Comparison of ENCODE assay signal across 9 cellular contexts in genomic region chr19:18637644-18638630, GRCh38. TPM values are rescaled to one million over a fixed set of nuclear protein-coding genes. Genes with fewer than 3 reads are reported as not detected.
A peak's percentile ranks its signal among the peaks of the same experiment; 100 is the strongest.
DNase-seq lines count a peak whose midpoint lies in the region; ATAC-seq and TF ChIP-seq lines count a peak whose summit lies in the region.
"Had no signal": no experiment of that assay in that cellular context is flagged by ENCODE, and none has a peak within 500 bp of the region (broad histone marks: within the 10 kb centered on the region; RNA-seq: fewer than 3 reads in every experiment).

No MANE protein-coding gene starts in this region.

- H3K27me3 Mint-ChIP-seq in activated T-cell treated with anti-CD3 and anti-CD28 coated beads, Interleukin-2, amount 50 U/mL, for 72 hours (ENCODE audit: low read depth) = peaks cover 14% of the 10 kb centered on the region
- H3K27me3 Mint-ChIP-seq in progenitor cell of endocrine pancreas = peaks cover 11% of the 10 kb centered on the region

- intact Hi-C loops in PC-3 (cut with micrococcal nuclease) = loop anchor here (5.0 kb wide), 1 partner anchor 116 kb away; the partner anchor contains the start of gene ELL

- H3K36me3 ChIP-seq in PC-3 (ENCODE audit: low read depth, low read length) = no peaks in the 10 kb centered on the region

- H3K4me3 ChIP-seq in PC-3 (ENCODE audit: low read length) (peak overlapping the region; percentile 79), epithelial cell of proximal tubule (ENCODE audit: low read depth, low read length) (peak overlapping the region; percentile 93)

- H2AFZ ChIP-seq in PC-3 (ENCODE audit: low read length) = no peak overlapping the region

- H3K4me1 Mint-ChIP-seq in activated T-cell treated with anti-CD3 and anti-CD28 coated beads, Interleukin-2, amount 50 U/mL, for 72 hours (ENCODE audit: low read depth) = peaks cover 35% of the 10 kb centered on the region
- peaks cover 7% of the 10 kb centered on the region for H3K4me1 Mint-ChIP-seq in progenitor cell of endocrine pancreas (ENCODE audit: low read depth)

- no peak for TF ChIP-seq CTCF in PC-3 (conservative IDR thresholded peaks at IDR 0.05; ENCODE audit: low read depth, low read length)
- TF ChIP-seq CTCF in epithelial cell of proximal tubule (conservative IDR thresholded peaks at IDR 0.05; ENCODE audit: low read depth, low read length) = peak; percentile 14
- no peak for TF ChIP-seq CTCF in progenitor cell of endocrine pancreas (IDR thresholded peaks at IDR 0.05; ENCODE audit: unreplicated experiment)

- peak overlapping the region; percentile 89 to 94 for H3K4me3 Mint-ChIP-seq in activated T-cell treated with anti-CD3 and anti-CD28 coated beads, Interleukin-2, amount 50 U/mL, for 72 hours
- peak overlapping the region; percentile 81 for H3K4me3 Mint-ChIP-seq in progenitor cell of endocrine pancreas (ENCODE audit: low read depth)

- H3K27me3 ChIP-seq in PC-3 (ENCODE audit: low read length) = no peaks in the 10 kb centered on the region

- H3K9ac ChIP-seq in PC-3 (ENCODE audit: low read length) = peak overlapping the region; percentile 84

- TSS peak; percentile 44 for BruUV-seq in PC-3 (replicated peaks; lab: Mats Ljungman, UMichigan)

- ATAC-seq in activated T-cell treated with anti-CD3 and anti-CD28 coated beads, Interleukin-2, amount 50 U/mL, for 72 hours (replicated peaks in 1 of 2) = no peak
- no peak for ATAC-seq in PC-3
- no peak for ATAC-seq in GM19467 (IDR thresholded peaks at IDR 0.05; ENCODE audit: unreplicated experiment)
- no peak for ATAC-seq in HG03378 (IDR thresholded peaks at IDR 0.05; ENCODE audit: unreplicated experiment)

- H3K79me2 ChIP-seq in PC-3 (ENCODE audit: low read length) = peaks cover 41% of the 10 kb centered on the region

- H3K36me3 Mint-ChIP-seq in activated T-cell treated with anti-CD3 and anti-CD28 coated beads, Interleukin-2, amount 50 U/mL, for 72 hours (ENCODE audit: insufficient read depth in 2 of 2) = no peaks in the 10 kb centered on the region
- H3K36me3 Mint-ChIP-seq in progenitor cell of endocrine pancreas (ENCODE audit: insufficient read depth) = no peaks in the 10 kb centered on the region

- no peak overlapping the region for H3K27ac Mint-ChIP-seq in activated T-cell treated with anti-CD3 and anti-CD28 coated beads, Interleukin-2, amount 50 U/mL, for 72 hours
- H3K27ac Mint-ChIP-seq in progenitor cell of endocrine pancreas = peak overlapping the region; percentile 46

- H3F3A ChIP-seq in PC-3 (ENCODE audit: low read length, unreplicated experiment) = no peaks in the 10 kb centered on the region

- H3K9me2 ChIP-seq in PC-3 (replicated peaks; ENCODE audit: low read length) = no peaks in the 10 kb centered on the region

- H3K4me1 ChIP-seq in PC-3 (ENCODE audit: insufficient read depth, low read length) = peaks cover 12% of the 10 kb centered on the region

- H3K9me3 ChIP-seq in PC-3 (ENCODE audit: low read length) = no peaks in the 10 kb centered on the region

- H3K27ac ChIP-seq in PC-3 (ENCODE audit: low read length) = no peak overlapping the region

- 0 out of 2 replicates have a peak, but pooled peaks cover 3% of the 10 kb centered on the region for H4K20me1 ChIP-seq in PC-3 (ENCODE audit: low read length)

- H3K4me2 ChIP-seq in PC-3 (ENCODE audit: low read length) = peak overlapping the region; percentile 99

- POLR2A ChIA-PET in PC-3 (lab: Charles Lee; ENCODE audit: unreplicated experiment) = interaction anchor here (0.6 kb wide), 1 partner anchor 142 kb away, joined by 3 read pairs; no protein-coding TSS in a partner anchor

- no peaks in the 10 kb centered on the region for H3K9me3 Mint-ChIP-seq in activated T-cell treated with anti-CD3 and anti-CD28 coated beads, Interleukin-2, amount 50 U/mL, for 72 hours
- H3K9me3 Mint-ChIP-seq in progenitor cell of endocrine pancreas (ENCODE audit: low read depth) = no peaks in the 10 kb centered on the region

- CTCF ChIA-PET in PC-3 (lab: Charles Lee) = no interaction called here

- DNase-seq in activated T-cell treated with anti-CD3 and anti-CD28 coated beads, Interleukin-2, amount 50 U/mL, for 72 hours = no peak
- DNase-seq in activated T-cell treated with anti-CD3 and anti-CD28 coated beads, Interleukin-2, amount 50 U/mL, for 1 hour = no peak
- peak; percentile 44 for DNase-seq in PC-3
- DNase-seq in epithelial cell of proximal tubule (ENCODE audit: low read depth) = no peak
- no peak for DNase-seq in progenitor cell of endocrine pancreas (ENCODE audit: low spot score, unreplicated experiment)
- no peak for DNase-seq in stimulated activated naive CD4-positive, alpha-beta T cell treated with Interleukin-2 at 50 U/mL for 16 hours (lab: John Stamatoyannopoulos, UW)

RNA-seq across cellular contexts. Expression of gene KLHL26, which starts 1.1 kb away (rescaled TPM):
- 10 to 100 TPM; 10.1 to 11.1 TPM for total RNA-seq in activated T-cell treated with anti-CD3 and anti-CD28 coated beads, Interleukin-2, amount 50 U/mL, for 72 hours
- 8.4 and 12.7 TPM in 2 replicates for total RNA-seq in PC-3 (2014; rRNA removed)
- total RNA-seq in epithelial cell of proximal tubule = 5.1 and 16.5 TPM in 2 replicates
- total RNA-seq in progenitor cell of endocrine pancreas = 11.6 and 12.3 TPM in 2 replicates

RNA-seq across cellular contexts. Expression of gene TMEM59L, which starts 25.3 kb away (rescaled TPM):
- total RNA-seq in activated T-cell treated with anti-CD3 and anti-CD28 coated beads, Interleukin-2, amount 50 U/mL, for 72 hours = 1 to 10 TPM in 1 of 2 donors, under 1 TPM in 1; 0.49 to 2.0 TPM
- total RNA-seq in PC-3 (2014; rRNA removed) = 0.17 and 0.44 TPM in 2 replicates
- total RNA-seq in epithelial cell of proximal tubule = 0.23 TPM in 1 of 2 replicates, not detected in the other
- 5.0 and 6.4 TPM in 2 replicates for total RNA-seq in progenitor cell of endocrine pancreas

RNA-seq across cellular contexts. Expression of gene CRLF1, which starts 31.3 kb away (rescaled TPM):
- total RNA-seq in activated T-cell treated with anti-CD3 and anti-CD28 coated beads, Interleukin-2, amount 50 U/mL, for 72 hours = not detected
- total RNA-seq in PC-3 (2014; rRNA removed) (0.23 and 2.6 TPM in 2 replicates), epithelial cell of proximal tubule (0.58 TPM in 1 of 2 replicates, not detected in the other), progenitor cell of endocrine pancreas (4.4 and 6.0 TPM in 2 replicates)
- total RNA-seq: glomerular endothelial cell had no signal

RNA-seq across cellular contexts. Expression of gene CRTC1, which starts 45.5 kb away (rescaled TPM):
- total RNA-seq in activated T-cell treated with anti-CD3 and anti-CD28 coated beads, Interleukin-2, amount 50 U/mL, for 72 hours = 1 to 10 TPM; 7.1 to 7.3 TPM
- 6.7 and 8.5 TPM in 2 replicates for total RNA-seq in PC-3 (2014; rRNA removed)
- total RNA-seq in epithelial cell of proximal tubule = 1.3 and 3.0 TPM in 2 replicates
- 39.5 and 39.7 TPM in 2 replicates for total RNA-seq in progenitor cell of endocrine pancreas

RNA-seq across cellular contexts. Expression of gene REX1BD, which starts 49.3 kb away (rescaled TPM):
- total RNA-seq in activated T-cell treated with anti-CD3 and anti-CD28 coated beads, Interleukin-2, amount 50 U/mL, for 72 hours = 10 to 100 TPM; 46.2 to 59.5 TPM
- 121 and 207 TPM in 2 replicates for total RNA-seq in PC-3 (2014; rRNA removed)
- 141 and 167 TPM in 2 replicates for total RNA-seq in epithelial cell of proximal tubule
- total RNA-seq in progenitor cell of endocrine pancreas = 66.5 and 67.4 TPM in 2 replicates
